In the genomic region with DNA sequence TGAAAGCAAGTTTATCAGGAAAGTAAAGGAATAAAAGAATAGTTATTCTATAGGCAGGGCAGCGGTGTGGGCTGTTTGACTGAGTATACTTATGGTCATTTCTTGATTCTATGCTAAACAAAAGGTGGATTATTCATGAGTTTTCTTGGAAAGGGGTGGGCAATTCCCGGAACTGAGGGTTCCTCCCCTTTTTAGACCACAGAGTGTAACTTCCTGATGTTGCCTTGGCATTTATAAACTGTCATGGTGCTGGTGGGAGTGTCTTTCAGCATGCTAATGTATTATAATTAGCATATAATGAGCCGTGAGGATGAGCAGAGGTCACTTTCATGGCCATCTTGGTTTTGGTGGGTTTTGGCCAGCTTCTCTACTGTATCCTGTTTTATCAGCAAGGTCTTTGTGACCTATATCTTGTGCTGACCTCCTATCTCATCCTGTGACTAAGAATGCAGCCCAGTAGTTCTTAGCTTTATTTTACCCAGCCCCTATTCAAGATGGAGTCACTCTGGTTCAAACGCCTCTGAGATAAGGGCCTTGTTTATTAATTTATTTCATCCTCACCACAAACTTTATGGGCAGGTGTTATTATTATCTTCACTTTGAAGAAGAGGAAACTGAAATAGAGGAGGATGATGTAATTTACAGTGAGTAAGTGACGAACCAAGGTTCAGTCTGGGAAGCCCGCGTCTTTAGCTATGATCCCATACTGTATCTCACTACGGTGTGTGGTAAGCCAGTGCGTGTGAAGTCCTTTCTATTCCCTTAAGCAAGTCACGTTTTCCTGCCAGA, we compare ENCODE assay signal across 20 cellular contexts.
A peak's percentile ranks its signal among the peaks of the same experiment; 100 is the strongest.
DNase-seq lines count a peak whose midpoint lies in the region; ATAC-seq and TF ChIP-seq lines count a peak whose summit lies in the region.
"Had no signal": no experiment of that assay in that cellular context is flagged by ENCODE, and none has a peak within 500 bp of the region (broad histone marks: within the 10 kb centered on the region; RNA-seq: fewer than 3 reads in every experiment).

No MANE protein-coding gene starts in this region.

- POLR2A ChIA-PET in WTC11 (lab: Charles Lee): interaction anchor here (0.7 kb wide), 1 partner anchor 64 kb away, joined by 4 read pairs; no protein-coding TSS in a partner anchor

- CTCF ChIA-PET in WTC11 (lab: Charles Lee): no interaction called here

- no peak overlapping the region for H3K4me3 ChIP-seq in GM23338
- H3K4me3 ChIP-seq in lung: no peak overlapping the region
- H3K4me3 ChIP-seq: coronary artery, esophagus muscularis mucosa, GM23248, prostate gland, SJSA1, stomach, tibial nerve had no signal

- no peak for ATAC-seq in GM23338
- no peak for ATAC-seq in WTC11
- no peak for ATAC-seq in lung (ENCODE audit: insufficient read depth, low FRiP score)
- ATAC-seq in HG03342 (IDR thresholded peaks at IDR 0.05; ENCODE audit: unreplicated experiment): no peak

- 37 to 77% methylated on average over 10 of the region's 10 CpGs for WGBS in lung, 2 donors

- H3K9me2 ChIP-seq in GM23338 (ENCODE audit: insufficient read depth): peaks cover 28% of the 10 kb centered on the region; the same call in 1 of the 2 replicates

- TF ChIP-seq CTCF in GM23338 (conservative IDR thresholded peaks at IDR 0.05; ENCODE audit: low read depth in 2 of 2) (no peak), WTC11 (IDR thresholded peaks at IDR 0.05) (no peak), lung (IDR thresholded peaks at IDR 0.05; ENCODE audit: control extremely low read depth, extremely low read depth) (no peak)

- H4K20me1 ChIP-seq in GM23338 (replicated peaks; ENCODE audit: insufficient read depth): no peaks in the 10 kb centered on the region

- DNase-seq in GM23338 (ENCODE audit: low spot score): no peak
- DNase-seq in M059J (ENCODE audit: low read depth): peak; percentile 12
- DNase-seq in WTC11 (ENCODE audit: low spot score): no peak
- peak; percentile 33 for DNase-seq in lung (ENCODE audit: low spot score)
- DNase-seq in activated naive CD4-positive, alpha-beta T cell treated with Interleukin-2 at 50 U/mL for 16 hours: no peak
- no peak for DNase-seq in OCI-M2 (lab: John Stamatoyannopoulos, UW; ENCODE audit: unreplicated experiment)
- DNase-seq: activated CD4-positive, alpha-beta T cell treated with anti-CD3 and anti-CD28 coated beads, Interleukin-2, amount 10 ng/mL, durations not matched to agents 24 days and 14 days; activated naive CD4-positive, alpha-beta T cell treated with anti-CD3 and anti-CD28 coated beads, Interleukin-2, amount 50 U/mL, for 16 hours; CD4-positive, alpha-beta memory T cell; DMS153; kidney; NCI-H1436 treated with DMSO at 0.1 percent for 48 hours; stomach had no signal

- H3K27ac ChIP-seq in GM23338 (ENCODE audit: low read depth): peak overlapping the region; percentile 92
- no peak overlapping the region for H3K27ac ChIP-seq in lung (ENCODE audit: low read depth in 1 of 2, low read length in 1 of 2)
- H3K27ac ChIP-seq: coronary artery, esophagus muscularis mucosa, GM23248, prostate gland, SJSA1 had no signal

- H3K27me3 Mint-ChIP-seq in GM23338 (ENCODE audit: insufficient read depth, low read depth, poor library complexity) (peaks cover 9% of the 10 kb centered on the region), WTC11 (ENCODE audit: low read depth) (no peaks in the 10 kb centered on the region)
- H3K27me3 Mint-ChIP-seq: activated CD4-positive, alpha-beta T cell treated with anti-CD3 and anti-CD28 coated beads, Interleukin-2, amount 10 ng/mL, durations not matched to agents 24 days and 14 days; CD4-positive, alpha-beta memory T cell had no signal

- H2AFZ ChIP-seq in GM23338: no peak overlapping the region
- H2AFZ ChIP-seq: GM23248 had no signal

- peak overlapping the region; percentile 97; the same call in 1 of the 2 replicates for H3K27ac Mint-ChIP-seq in GM23338
- peak overlapping the region; percentile 100 for H3K27ac Mint-ChIP-seq in WTC11
- H3K27ac Mint-ChIP-seq: activated CD4-positive, alpha-beta T cell treated with anti-CD3 and anti-CD28 coated beads, Interleukin-2, amount 10 ng/mL, durations not matched to agents 24 days and 14 days; CD4-positive, alpha-beta memory T cell had no signal

- H3K4me1 Mint-ChIP-seq in GM23338: peaks cover 30% of the 10 kb centered on the region
- H3K4me1 Mint-ChIP-seq in WTC11: peaks cover 37% of the 10 kb centered on the region
- H3K4me1 Mint-ChIP-seq: CD4-positive, alpha-beta memory T cell had no signal

- H3K4me1 ChIP-seq in GM23338 (ENCODE audit: insufficient read depth): peaks cover 16% of the 10 kb centered on the region
- H3K4me1 ChIP-seq in lung (ENCODE audit: control insufficient read depth in 2 of 2, insufficient read depth in 2 of 2, low read length in 2 of 2): no peaks in the 10 kb centered on the region
- H3K4me1 ChIP-seq: esophagus muscularis mucosa, prostate gland, SJSA1, stomach, tibial nerve had no signal

- H3K9me3 Mint-ChIP-seq in GM23338: peaks cover 5% of the 10 kb centered on the region; the same call in 1 of the 3 replicates
- H3K9me3 Mint-ChIP-seq in WTC11: peaks cover 9% of the 10 kb centered on the region
- H3K9me3 Mint-ChIP-seq: activated CD4-positive, alpha-beta T cell treated with anti-CD3 and anti-CD28 coated beads, Interleukin-2, amount 10 ng/mL, durations not matched to agents 24 days and 14 days had no signal

- H3K36me3 ChIP-seq in GM23338 (ENCODE audit: insufficient read depth): no peaks in the 10 kb centered on the region
- no peaks in the 10 kb centered on the region for H3K36me3 ChIP-seq in lung (ENCODE audit: control insufficient read depth in 2 of 2, insufficient read depth in 2 of 2, low read length in 2 of 2)
- H3K36me3 ChIP-seq: esophagus muscularis mucosa, prostate gland, SJSA1, stomach, tibial nerve had no signal

- H3K9me3 ChIP-seq in lung (ENCODE audit: control insufficient read depth in 2 of 2, insufficient read depth in 1 of 2, low read length in 1 of 2): no peaks in the 10 kb centered on the region
- H3K9me3 ChIP-seq: esophagus muscularis mucosa, prostate gland, SJSA1, stomach, tibial nerve had no signal

- peak overlapping the region; percentile 30 for H3K4me2 ChIP-seq in GM23338

- H3K27me3 ChIP-seq in GM23338 (ENCODE audit: insufficient read depth) (no peaks in the 10 kb centered on the region), lung (ENCODE audit: control insufficient read depth, insufficient read depth) (no peaks in the 10 kb centered on the region)
- H3K27me3 ChIP-seq: esophagus muscularis mucosa, SJSA1, stomach, tibial nerve had no signal

- peaks cover 17% of the 10 kb centered on the region for H3F3A ChIP-seq in GM23338 (replicated peaks; ENCODE audit: low read depth)

- H3K79me2 ChIP-seq in GM23338 (replicated peaks; ENCODE audit: insufficient read depth): no peaks in the 10 kb centered on the region

- H3K4me3 Mint-ChIP-seq in GM23338 (no peak overlapping the region), WTC11 (no peak overlapping the region)
- H3K4me3 Mint-ChIP-seq: activated CD4-positive, alpha-beta T cell treated with anti-CD3 and anti-CD28 coated beads, Interleukin-2, amount 10 ng/mL, durations not matched to agents 24 days and 14 days; CD4-positive, alpha-beta memory T cell had no signal

- H3K36me3 Mint-ChIP-seq in GM23338 (ENCODE audit: low read depth): no peaks in the 10 kb centered on the region
- H3K36me3 Mint-ChIP-seq in WTC11: 0 out of 2 replicates have a peak, but pooled peaks cover 5% of the 10 kb centered on the region
- H3K36me3 Mint-ChIP-seq: CD4-positive, alpha-beta memory T cell had no signal

TF ChIP-seq in WTC11, 78 proteins besides CTCF, POLR2A, EP300 and RAD21:
- peak; percentile 82; the same call in 1 of the 2 replicates for TF ChIP-seq MXD4 (CRISPR knock-in tag; IDR thresholded peaks at IDR 0.05; ENCODE audit: borderline replicate concordance)
- TF ChIP-seq, protein P1, sequence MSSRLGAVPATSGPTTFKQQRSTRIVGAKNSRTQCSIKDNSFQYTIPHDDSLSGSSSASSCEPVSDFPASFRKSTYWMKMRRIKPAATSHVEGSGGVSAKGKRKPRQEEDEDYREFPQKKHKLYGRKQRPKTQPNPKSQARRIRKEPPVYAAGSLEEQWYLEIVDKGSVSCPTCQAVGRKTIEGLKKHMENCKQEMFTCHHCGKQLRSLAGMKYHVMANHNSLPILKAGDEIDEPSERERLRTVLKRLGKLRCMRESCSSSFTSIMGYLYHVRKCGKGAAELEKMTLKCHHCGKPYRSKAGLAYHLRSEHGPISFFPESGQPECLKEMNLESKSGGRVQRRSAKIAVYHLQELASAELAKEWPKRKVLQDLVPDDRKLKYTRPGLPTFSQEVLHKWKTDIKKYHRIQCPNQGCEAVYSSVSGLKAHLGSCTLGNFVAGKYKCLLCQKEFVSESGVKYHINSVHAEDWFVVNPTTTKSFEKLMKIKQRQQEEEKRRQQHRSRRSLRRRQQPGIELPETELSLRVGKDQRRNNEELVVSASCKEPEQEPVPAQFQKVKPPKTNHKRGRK (CRISPR knock-in tag; IDR thresholded peaks at IDR 0.05; ENCODE audit: borderline replicate concordance): no peak

Comparison
In these comparisons a context has a peak if more than half of its experiments do, and no peak if none do; other contexts are left out.
1. DNase-seq: peak in M059J (single experiment) and lung (single experiment); none in GM23338 (single experiment), WTC11 (single experiment), activated naive CD4-positive, alpha-beta T cell treated with Interleukin-2 at 50 U/mL for 16 hours (single experiment) and OCI-M2 (single experiment).